In the genomic region with DNA sequence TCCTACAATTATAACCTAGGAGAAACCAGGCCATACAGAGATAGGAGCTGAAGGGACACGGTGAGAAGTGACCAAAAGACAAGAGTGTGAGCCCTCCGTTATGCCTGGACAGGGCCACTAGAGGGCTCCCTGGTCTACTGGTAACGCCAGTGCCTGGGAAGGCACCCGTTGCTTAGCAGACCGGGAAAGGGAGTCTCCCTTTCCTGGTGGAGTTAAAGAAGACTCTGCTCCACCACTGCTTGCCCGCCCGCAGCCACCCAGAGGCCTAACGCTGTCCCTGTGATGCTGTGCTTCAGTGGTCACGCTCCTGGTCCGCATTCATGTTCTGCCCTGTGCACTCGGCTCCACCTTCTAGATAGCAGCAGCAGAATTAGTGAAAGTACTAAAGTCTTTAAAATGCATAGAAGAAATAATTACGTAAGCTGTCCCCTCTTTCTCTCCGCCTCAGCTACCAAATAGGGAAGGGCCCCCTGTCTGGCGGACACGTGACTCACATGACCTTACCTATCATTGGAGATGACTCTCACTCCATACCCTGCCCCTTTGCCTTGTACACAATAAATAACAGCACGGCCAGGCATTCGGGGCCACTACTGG, we compare ENCODE assay signal across 8 cellular contexts. TPM values are rescaled to one million over a fixed set of nuclear protein-coding genes. Genes with fewer than 3 reads are reported as not detected.
DNase-seq lines count a peak whose midpoint lies in the region; ATAC-seq, FAIRE-seq and TF ChIP-seq lines count a peak whose summit lies in the region.

No MANE protein-coding gene starts in this region.

- peak; percentile 99 for FAIRE-seq in urothelium cell line (lab: Jason Lieb, UNC)

- H3K4me1 ChIP-seq in adrenal gland (replicated peaks in 1 of 2) = peaks cover 0 to 5% of the 10 kb centered on the region in 2 donors

- peak; percentile 79 for ATAC-seq in GM19351 (IDR thresholded peaks at IDR 0.05; ENCODE audit: unreplicated experiment)
- peak; percentile 82 to 92 for ATAC-seq in left cardiac atrium

- H3K4me3 ChIP-seq in adrenal gland = peak overlapping the region in 1 of 4 donors; percentile 25

- H3K36me3 ChIP-seq in adrenal gland (replicated peaks in 1 of 2) = no peaks in the 10 kb centered on the region

- DNase-seq in AG08396 (ENCODE audit: low spot score) (peak; percentile 79), NCI-H1105 treated with DMSO at 0.1 percent for 48 hours (lab: John Stamatoyannopoulos, UW) (peak; percentile 74), SW 1271 (lab: John Stamatoyannopoulos, UW) (peak; percentile 84 to 87), adrenal gland (peak; percentile 82 to 94 (median 88)), left cardiac atrium (peak; percentile 89), posterior vena cava (ENCODE audit: low spot score) (peak; percentile 93), urothelium cell line (ENCODE audit: low spot score) (peak; percentile 90)

- H3K27ac ChIP-seq in adrenal gland = peak overlapping the region in 1 of 5 donors; percentile 1

- intact Hi-C loops in adrenal gland (cut with DNase I) (no loop called here), left cardiac atrium (cut with DNase I) (no loop called here), posterior vena cava (cut with DNase I) (no loop called here)

- H3K9me3 ChIP-seq in adrenal gland (replicated peaks in 1 of 3) = no peaks in the 10 kb centered on the region

- peak; percentile 76 to 90 (median 81) for TF ChIP-seq CTCF in adrenal gland (IDR thresholded peaks at IDR 0.05)

- WGBS in adrenal gland, 4 donors = 7 to 10% (median 8%) methylated on average over 13 to 17 of the region's 17 CpGs

- TF ChIP-seq POLR2A in adrenal gland (IDR thresholded peaks at IDR 0.05) = no peak

- peaks cover 7% of the 10 kb centered on the region for H3K27me3 ChIP-seq in adrenal gland

RNA-seq across cellular contexts. Expression of gene KDELR2, which starts 32.5 kb away (rescaled TPM):
- 100 to 1,000 TPM in 2 of 8 donors, 10 to 100 TPM in 6; 48.2 to 210 (median 91.9) TPM for total RNA-seq in adrenal gland
- 100 to 1,000 TPM in 1 of 3 donors, 10 to 100 TPM in 2; 48.1 to 168 (median 55.0) TPM for polyA plus RNA-seq in adrenal gland
- 100 to 1,000 TPM in 1 of 2 donors, 10 to 100 TPM in 1; 90.8 to 122 TPM for total RNA-seq in left cardiac atrium
- total RNA-seq in posterior vena cava = 100 to 1,000 TPM; 150 to 159 TPM

RNA-seq across cellular contexts. Expression of gene GRID2IP, which starts 34.8 kb away (rescaled TPM):
- total RNA-seq in adrenal gland (1 to 10 TPM in 4 of 8 donors, under 1 TPM in 3, not detected in 1; 0.11 to 1.8 (median 1.2) TPM), left cardiac atrium (under 1 TPM in 1 of 2 donors, not detected in 1; 0.08 TPM), posterior vena cava (not detected)
- under 1 TPM; 0.11 to 0.24 (median 0.24) TPM for polyA plus RNA-seq in adrenal gland
